10 cellular contexts compared by ENCODE assay signal in genomic region chr11:103927535-103927934, GRCh38.
DNase-seq lines count a peak whose midpoint lies in the region; ATAC-seq and TF ChIP-seq lines count a peak whose summit lies in the region.
"Had no signal": no experiment of that assay in that cellular context is flagged by ENCODE, and none has a peak within 500 bp of the region (broad histone marks: within the 10 kb centered on the region; RNA-seq: fewer than 3 reads in every experiment).

No MANE protein-coding gene starts in this region.

- H3K9me3 ChIP-seq in WERI-Rb-1 (ENCODE audit: severe bottlenecking) (no peaks in the 10 kb centered on the region), tibial artery (no peaks in the 10 kb centered on the region)
- H3K9me3 ChIP-seq: thyroid gland had no signal

- no peaks in the 10 kb centered on the region for H3K36me3 ChIP-seq in WERI-Rb-1
- H3K36me3 ChIP-seq in tibial artery: no peaks in the 10 kb centered on the region
- H3K36me3 ChIP-seq: thyroid gland had no signal

- no peak overlapping the region for H3K27ac Mint-ChIP-seq in activated T-helper 17 cell treated with anti-CD3 and anti-CD28 coated beads, Interleukin-2, amount 50 U/mL, for 72 hours

- TF ChIP-seq CTCF in HFF-Myc (IDR thresholded peaks at IDR 0.05; ENCODE audit: low read depth, low read length, missing control alignments) (peak; percentile 44), WERI-Rb-1 (IDR thresholded peaks at IDR 0.05; ENCODE audit: low read depth, low read length) (peak; percentile 16; the same call in 1 of the 2 replicates), tibial artery (IDR thresholded peaks at IDR 0.05) (peak in 1 of 2 experiments; percentile 11)

- H3K9me3 Mint-ChIP-seq in activated T-helper 17 cell treated with anti-CD3 and anti-CD28 coated beads, Interleukin-2, amount 50 U/mL, for 72 hours: no peaks in the 10 kb centered on the region

- ATAC-seq in GM18511 (IDR thresholded peaks at IDR 0.05; ENCODE audit: unreplicated experiment): no peak
- no peak for ATAC-seq in activated T-helper 17 cell treated with anti-CD3 and anti-CD28 coated beads, Interleukin-2, amount 50 U/mL, for 72 hours (replicated peaks)

- no peaks in the 10 kb centered on the region for H3K27me3 ChIP-seq in WERI-Rb-1 (ENCODE audit: insufficient read depth, low read depth, severe bottlenecking)
- H3K27me3 ChIP-seq in tibial artery: no peaks in the 10 kb centered on the region
- H3K27me3 ChIP-seq: thyroid gland had no signal

- H3K4me1 Mint-ChIP-seq in activated T-helper 17 cell treated with anti-CD3 and anti-CD28 coated beads, Interleukin-2, amount 50 U/mL, for 72 hours: no peaks in the 10 kb centered on the region

- H3K36me3 Mint-ChIP-seq in activated T-helper 17 cell treated with anti-CD3 and anti-CD28 coated beads, Interleukin-2, amount 50 U/mL, for 72 hours (ENCODE audit: low read depth): no peaks in the 10 kb centered on the region

- intact Hi-C loops in tibial artery (cut with DNase I; ENCODE audit: low total_unique reads): no loop called here

- H3K27ac ChIP-seq in WERI-Rb-1 (no peak overlapping the region), tibial artery (no peak overlapping the region)
- H3K27ac ChIP-seq: thyroid gland had no signal

- no peaks in the 10 kb centered on the region for H3K4me1 ChIP-seq in tibial artery
- H3K4me1 ChIP-seq: thyroid gland had no signal

- H3K4me3 Mint-ChIP-seq in activated T-helper 17 cell treated with anti-CD3 and anti-CD28 coated beads, Interleukin-2, amount 50 U/mL, for 72 hours: no peak overlapping the region

- no peaks in the 10 kb centered on the region for H3K27me3 Mint-ChIP-seq in activated T-helper 17 cell treated with anti-CD3 and anti-CD28 coated beads, Interleukin-2, amount 50 U/mL, for 72 hours

- peak; percentile 15 for DNase-seq in COLO829 (ENCODE audit: low spot score)
- no peak for DNase-seq in HFF-Myc (ENCODE audit: extremely low read depth, low read depth)
- DNase-seq in WERI-Rb-1: no peak
- peak; percentile 65 for DNase-seq in iris pigment epithelial cell (ENCODE audit: low read depth)
- no peak for DNase-seq in NCI-H774 (lab: John Stamatoyannopoulos, UW)
- no peak for DNase-seq in tibial artery
- DNase-seq: activated CD4-positive, CD25-positive, alpha-beta regulatory T cell treated with anti-CD3 and anti-CD28 coated beads, Interleukin-2, amount 50 U/mL, for 72 hours; thyroid gland had no signal

- H3K4me3 ChIP-seq in HFF-Myc (replicated peaks; ENCODE audit: low read depth, low read length) (no peak overlapping the region), WERI-Rb-1 (ENCODE audit: low read depth, low read length) (no peak overlapping the region), tibial artery (no peak overlapping the region)
- H3K4me3 ChIP-seq: thyroid gland had no signal

Comparison
In these comparisons a context has a peak if more than half of its experiments do, and no peak if none do; other contexts are left out.
1. DNase-seq: peak in COLO829 (single experiment) and iris pigment epithelial cell (single experiment); none in HFF-Myc (single experiment), WERI-Rb-1 (single experiment), NCI-H774 (single experiment) and tibial artery (0 of 2).